Comparison of ENCODE assay signal across 38 cellular contexts in genomic region chr7:155131090-155131489, GRCh38.
"Had no signal": no experiment of that assay in that cellular context is flagged by ENCODE, and none has a peak within 500 bp of the region (broad histone marks: within the 10 kb centered on the region; RNA-seq: fewer than 3 reads in every experiment).

No MANE protein-coding gene starts in this region.

- DNase-seq: activated effector memory CD4-positive, alpha-beta T cell treated with Interleukin-2 at 50 U/mL for 16 hours; activated gamma-delta T cell; activated gamma-delta T cell treated with Interleukin-2 at 50 U/mL for 16 hours; activated naive CD4-positive, alpha-beta T cell; activated naive CD4-positive, alpha-beta T cell treated with anti-CD3 and anti-CD28 coated beads for 36 hours; activated naive CD4-positive, alpha-beta T cell treated with anti-CD3 and anti-CD28 coated beads, Interleukin-2, amount 10 ng/mL, durations not matched to agents 7 days and 5 days; activated naive CD4-positive, alpha-beta T cell treated with anti-CD3 and anti-CD28 coated beads, Interleukin-2, amount 50 U/mL, for 16 hours; activated naive CD4-positive, alpha-beta T cell treated with Interleukin-2 at 50 U/mL for 16 hours; activated naive CD8-positive, alpha-beta T cell treated with anti-CD3 and anti-CD28 coated beads for 36 hours; activated naive CD8-positive, alpha-beta T cell treated with anti-CD3 and anti-CD28 coated beads, Interleukin-2, amount 10 ng/mL, durations not matched to agents 7 days and 5 days; activated naive CD8-positive, alpha-beta T cell treated with anti-CD3 and anti-CD28 coated beads, Interleukin-2, amount 50 U/mL, for 24 hours; activated T-cell treated with anti-CD3 and anti-CD28 coated beads for 4 hours; activated T-cell treated with anti-CD3 and anti-CD28 coated beads, Interleukin-2, amount 50 U/mL, for 1 hour; activated T-cell treated with anti-CD3 and anti-CD28 coated beads, Interleukin-2, amount 50 U/mL, for 24 hours; activated T-cell treated with anti-CD3 and anti-CD28 coated beads, Interleukin-2, amount 50 U/mL, for 4 hours; activated T-cell treated with anti-CD3 and anti-CD28 coated beads, Interleukin-2, amount 50 U/mL, for 48 hours; activated T-cell treated with anti-CD3 and anti-CD28 coated beads, Interleukin-2, amount 50 U/mL, for 72 hours; adrenal gland; amniotic stem cell; amygdala; anterior cingulate cortex; aorta; body of pancreas; brain microvascular endothelial cell; caudate nucleus; central memory CD4-positive, alpha-beta T cell; cerebellar nuclear complex had no signal

- H3K4me3 ChIP-seq: adrenal gland, ascending aorta, body of pancreas, breast epithelium, cardiac muscle cell had no signal

- H3K27ac ChIP-seq: adrenal gland, ascending aorta, body of pancreas, brain microvascular endothelial cell, breast epithelium, cardiac muscle cell had no signal

- H3K9me3 ChIP-seq: adrenal gland, ascending aorta, body of pancreas, breast epithelium had no signal

- H3K36me3 Mint-ChIP-seq: activated naive CD4-positive, alpha-beta T cell treated with anti-CD3 and anti-CD28 coated beads, Interleukin-2, amount 10 ng/mL, durations not matched to agents 7 days and 5 days; activated naive CD4-positive, alpha-beta T cell treated with anti-CD3 and anti-CD28 coated beads, Interleukin-2, amount 50 U/mL, for 24 hours; activated naive CD4-positive, alpha-beta T cell treated with anti-CD3 and anti-CD28 coated beads, Interleukin-2, amount 50 U/mL, for 72 hours; activated naive CD8-positive, alpha-beta T cell; activated naive CD8-positive, alpha-beta T cell treated with anti-CD3 and anti-CD28 coated beads for 36 hours; activated naive CD8-positive, alpha-beta T cell treated with anti-CD3 and anti-CD28 coated beads, Interleukin-2, amount 10 ng/mL, durations not matched to agents 7 days and 5 days; brain had no signal

- H3K4me1 ChIP-seq: adrenal gland, ascending aorta, body of pancreas, breast epithelium had no signal

- H3K27ac Mint-ChIP-seq: activated naive CD4-positive, alpha-beta T cell treated with anti-CD3 and anti-CD28 coated beads for 36 hours; activated naive CD4-positive, alpha-beta T cell treated with anti-CD3 and anti-CD28 coated beads, Interleukin-2, amount 10 ng/mL, durations not matched to agents 7 days and 5 days; activated naive CD4-positive, alpha-beta T cell treated with anti-CD3 and anti-CD28 coated beads, Interleukin-2, amount 50 U/mL, for 24 hours; activated naive CD4-positive, alpha-beta T cell treated with anti-CD3 and anti-CD28 coated beads, Interleukin-2, amount 50 U/mL, for 72 hours; activated naive CD8-positive, alpha-beta T cell; activated naive CD8-positive, alpha-beta T cell treated with anti-CD3 and anti-CD28 coated beads for 36 hours; activated naive CD8-positive, alpha-beta T cell treated with anti-CD3 and anti-CD28 coated beads, Interleukin-2, amount 10 ng/mL, durations not matched to agents 7 days and 5 days; activated naive CD8-positive, alpha-beta T cell treated with anti-CD3 and anti-CD28 coated beads, Interleukin-2, amount 50 U/mL, for 24 hours; activated T-cell treated with anti-CD3 and anti-CD28 coated beads, Interleukin-2, amount 50 U/mL, for 24 hours; activated T-cell treated with anti-CD3 and anti-CD28 coated beads, Interleukin-2, amount 50 U/mL, for 72 hours; activated T-helper 1 cell treated with anti-CD3 and anti-CD28 coated beads, Interleukin-12 subunit alpha, Interleukin-12 subunit beta, Interleukin-2, Interleukin-4 antibody, amounts not matched to agents 30 ng/mL and 10 ng/mL and 1 ng/mL, durations not matched to agents 14 hours and 24 hours and 36 hours; activated T-helper 17 cell treated with anti-CD3 and anti-CD28 coated beads, Interleukin-2, amount 50 U/mL, for 72 hours; activated T-helper 2 cell treated with anti-CD3 and anti-CD28 coated beads, Interferon-gamma antibody, Interleukin-2, Interleukin-4, amounts not matched to agents 10 μg/mL and 5 μg/mL and 100 μg/mL, durations not matched to agents 14 hours and 24 hours and 36 hours; brain had no signal

- H3K27me3 ChIP-seq: adrenal gland, ascending aorta, body of pancreas, brain microvascular endothelial cell, breast epithelium, cardiac muscle cell had no signal

- H3K9me3 Mint-ChIP-seq: activated naive CD4-positive, alpha-beta T cell treated with anti-CD3 and anti-CD28 coated beads for 36 hours; activated naive CD4-positive, alpha-beta T cell treated with anti-CD3 and anti-CD28 coated beads, Interleukin-2, amount 50 U/mL, for 24 hours; activated naive CD4-positive, alpha-beta T cell treated with anti-CD3 and anti-CD28 coated beads, Interleukin-2, amount 50 U/mL, for 72 hours; activated naive CD8-positive, alpha-beta T cell treated with anti-CD3 and anti-CD28 coated beads for 36 hours; activated naive CD8-positive, alpha-beta T cell treated with anti-CD3 and anti-CD28 coated beads, Interleukin-2, amount 10 ng/mL, durations not matched to agents 7 days and 5 days; activated naive CD8-positive, alpha-beta T cell treated with anti-CD3 and anti-CD28 coated beads, Interleukin-2, amount 50 U/mL, for 24 hours; activated T-cell treated with anti-CD3 and anti-CD28 coated beads, Interleukin-2, amount 50 U/mL, for 24 hours; activated T-cell treated with anti-CD3 and anti-CD28 coated beads, Interleukin-2, amount 50 U/mL, for 4 hours; activated T-cell treated with anti-CD3 and anti-CD28 coated beads, Interleukin-2, amount 50 U/mL, for 72 hours; activated T-helper 1 cell treated with anti-CD3 and anti-CD28 coated beads, Interleukin-12 subunit alpha, Interleukin-12 subunit beta, Interleukin-2, Interleukin-4 antibody, amounts not matched to agents 30 ng/mL and 10 ng/mL and 1 ng/mL, durations not matched to agents 14 hours and 24 hours and 36 hours; activated T-helper 17 cell treated with anti-CD3 and anti-CD28 coated beads, Interleukin-2, amount 50 U/mL, for 72 hours; activated T-helper 2 cell treated with anti-CD3 and anti-CD28 coated beads, Interferon-gamma antibody, Interleukin-2, Interleukin-4, amounts not matched to agents 10 μg/mL and 5 μg/mL and 100 μg/mL, durations not matched to agents 14 hours and 24 hours and 36 hours; central memory CD8-positive, alpha-beta T cell had no signal

- H3K4me3 Mint-ChIP-seq: activated naive CD4-positive, alpha-beta T cell treated with anti-CD3 and anti-CD28 coated beads for 36 hours; activated naive CD4-positive, alpha-beta T cell treated with anti-CD3 and anti-CD28 coated beads, Interleukin-2, amount 10 ng/mL, durations not matched to agents 7 days and 5 days; activated naive CD4-positive, alpha-beta T cell treated with anti-CD3 and anti-CD28 coated beads, Interleukin-2, amount 50 U/mL, for 24 hours; activated naive CD8-positive, alpha-beta T cell; activated naive CD8-positive, alpha-beta T cell treated with anti-CD3 and anti-CD28 coated beads for 36 hours; activated naive CD8-positive, alpha-beta T cell treated with anti-CD3 and anti-CD28 coated beads, Interleukin-2, amount 10 ng/mL, durations not matched to agents 7 days and 5 days; activated naive CD8-positive, alpha-beta T cell treated with anti-CD3 and anti-CD28 coated beads, Interleukin-2, amount 50 U/mL, for 24 hours; activated T-cell treated with anti-CD3 and anti-CD28 coated beads, Interleukin-2, amount 50 U/mL, for 24 hours; activated T-cell treated with anti-CD3 and anti-CD28 coated beads, Interleukin-2, amount 50 U/mL, for 4 hours; activated T-cell treated with anti-CD3 and anti-CD28 coated beads, Interleukin-2, amount 50 U/mL, for 72 hours; activated T-helper 1 cell treated with anti-CD3 and anti-CD28 coated beads, Interleukin-12 subunit alpha, Interleukin-12 subunit beta, Interleukin-2, Interleukin-4 antibody, amounts not matched to agents 30 ng/mL and 10 ng/mL and 1 ng/mL, durations not matched to agents 14 hours and 24 hours and 36 hours; activated T-helper 17 cell treated with anti-CD3 and anti-CD28 coated beads, Interleukin-2, amount 50 U/mL, for 72 hours; brain; central memory CD8-positive, alpha-beta T cell had no signal

- H3K27me3 Mint-ChIP-seq: activated naive CD4-positive, alpha-beta T cell treated with anti-CD3 and anti-CD28 coated beads, Interleukin-2, amount 10 ng/mL, durations not matched to agents 7 days and 5 days; activated naive CD8-positive, alpha-beta T cell treated with anti-CD3 and anti-CD28 coated beads, Interleukin-2, amount 50 U/mL, for 24 hours had no signal

- ATAC-seq: activated naive CD4-positive, alpha-beta T cell treated with anti-CD3 and anti-CD28 coated beads, Interleukin-2, amount 50 U/mL, for 72 hours; activated naive CD8-positive, alpha-beta T cell treated with anti-CD3 and anti-CD28 coated beads, Interleukin-2, amount 50 U/mL, for 24 hours; activated T-cell treated with anti-CD3 and anti-CD28 coated beads, Interleukin-2, amount 50 U/mL, for 4 hours; activated T-cell treated with anti-CD3 and anti-CD28 coated beads, Interleukin-2, amount 50 U/mL, for 72 hours; activated T-helper 17 cell treated with anti-CD3 and anti-CD28 coated beads, Interleukin-2, amount 50 U/mL, for 72 hours; body of pancreas had no signal

- H3K36me3 ChIP-seq: adrenal gland, ascending aorta, brain microvascular endothelial cell, breast epithelium, cardiac muscle cell had no signal

- H3K4me1 Mint-ChIP-seq: activated naive CD4-positive, alpha-beta T cell treated with anti-CD3 and anti-CD28 coated beads, Interleukin-2, amount 10 ng/mL, durations not matched to agents 7 days and 5 days; activated naive CD4-positive, alpha-beta T cell treated with anti-CD3 and anti-CD28 coated beads, Interleukin-2, amount 50 U/mL, for 24 hours; activated naive CD8-positive, alpha-beta T cell treated with anti-CD3 and anti-CD28 coated beads for 36 hours; activated naive CD8-positive, alpha-beta T cell treated with anti-CD3 and anti-CD28 coated beads, Interleukin-2, amount 10 ng/mL, durations not matched to agents 7 days and 5 days; activated naive CD8-positive, alpha-beta T cell treated with anti-CD3 and anti-CD28 coated beads, Interleukin-2, amount 50 U/mL, for 24 hours; activated T-helper 17 cell treated with anti-CD3 and anti-CD28 coated beads, Interleukin-2, amount 50 U/mL, for 72 hours; brain; central memory CD8-positive, alpha-beta T cell had no signal
